8 cellular contexts compared by ENCODE assay signal in the genomic region with DNA sequence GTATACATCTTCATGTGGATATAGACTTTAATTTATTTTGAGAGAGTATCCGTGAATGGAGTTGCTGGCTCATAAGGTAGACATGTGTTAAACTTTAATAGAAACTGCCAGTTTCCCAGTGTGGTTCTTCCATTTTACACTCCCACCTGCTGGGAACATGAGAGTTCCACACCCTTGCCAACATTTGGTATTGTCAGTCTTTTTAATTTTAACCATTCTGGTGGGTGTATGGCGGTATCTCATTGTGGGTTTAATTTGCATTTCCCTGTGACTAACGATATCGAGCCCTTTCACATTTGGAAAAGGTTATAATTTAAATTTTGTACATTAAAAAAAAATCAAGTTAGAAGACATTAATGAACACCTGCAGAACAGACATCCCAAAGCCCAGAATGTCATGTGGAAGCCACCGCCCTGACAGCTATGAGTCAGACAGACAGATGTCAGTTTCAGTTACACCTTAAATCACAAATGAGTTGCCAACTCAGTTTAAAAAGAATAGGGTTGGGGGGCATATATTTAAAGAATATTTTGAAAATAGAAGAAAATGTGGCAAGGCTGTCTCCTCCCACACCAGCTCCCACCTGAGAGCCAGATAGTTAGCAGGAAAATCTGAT. TPM values are rescaled to one million over a fixed set of nuclear protein-coding genes. Genes with fewer than 3 reads are reported as not detected.
DNase-seq lines count a peak whose midpoint lies in the region; ATAC-seq, FAIRE-seq and TF ChIP-seq lines count a peak whose summit lies in the region.

No MANE protein-coding gene starts in this region.

- RAD21 ChIA-PET in GM12878 (lab: Charles Lee; ENCODE audit: unreplicated experiment), result no interaction called here

- H3K27me3 ChIP-seq in GM12878 (replicated peaks in 1 of 2; ENCODE audit: control insufficient read depth in 2 of 2, insufficient read depth in 2 of 2, low read length in 1 of 2) (no peaks in the 10 kb centered on the region), prostate gland (replicated peaks; ENCODE audit: insufficient read depth) (no peaks in the 10 kb centered on the region), smooth muscle cell (ENCODE audit: low read depth) (no peaks in the 10 kb centered on the region)

- SMC1A ChIA-PET in GM12878 (lab: Charles Lee; ENCODE audit: uncharacterized antibody, unreplicated experiment), result interaction anchor here (1.0 to 1.2 kb wide), 4 partner anchors 10 to 146 kb away, joined by 3 read pairs; no protein-coding TSS in a partner anchor

- FAIRE-seq in GM12878 (lab: Jason Lieb, UNC), result peak; percentile 86

- H3K27ac Mint-ChIP-seq in Calu3 (ENCODE audit: unreplicated experiment), result peak overlapping the region; percentile 90

- intact Hi-C loops in Calu3 (cut with micrococcal nuclease; ENCODE audit: unreplicated experiment), result loop anchor here (5.0 kb wide), 1 partner anchor 43 kb away; no protein-coding TSS in a partner anchor
- intact Hi-C loops in GM12878 (cut with micrococcal nuclease; ENCODE audit: unreplicated experiment), result no loop called here
- intact Hi-C loops in prostate gland (cut with DNase I), result loop anchor here (1.0 kb wide), 1 partner anchor 33 kb away; no protein-coding TSS in a partner anchor
- intact Hi-C loops in posterior vena cava (cut with DNase I), result no loop called here

- H3K4me3 Mint-ChIP-seq in Calu3 (ENCODE audit: low read depth, unreplicated experiment), result peak overlapping the region; percentile 76

- peaks cover 7 to 13% of the 10 kb centered on the region in 2 experiments; a peak in 3 of 4 replicates for H3K36me3 ChIP-seq in GM12878 (ENCODE audit: control insufficient read depth in 2 of 2, insufficient read depth in 2 of 2, low read length in 1 of 2)
- H3K36me3 ChIP-seq in prostate gland, result no peaks in the 10 kb centered on the region
- H3K36me3 ChIP-seq in smooth muscle cell (ENCODE audit: low read depth), result no peaks in the 10 kb centered on the region

- H3K4me3 ChIP-seq in GM12878 (peak overlapping the region; percentile 39; the same call in 1 of the 2 replicates), prostate gland (no peak overlapping the region), smooth muscle cell (no peak overlapping the region)

- H3K27me3 Mint-ChIP-seq in Calu3 (ENCODE audit: unreplicated experiment), result no peaks in the 10 kb centered on the region

- H3K79me2 ChIP-seq in GM12878 (ENCODE audit: control insufficient read depth, insufficient read depth, low read length) (peaks cover 83% of the 10 kb centered on the region), smooth muscle cell (ENCODE audit: low read depth) (no peaks in the 10 kb centered on the region)

- DNase-seq in Calu3 (no peak), GM12878 (ENCODE audit: low read depth, low spot score) (no peak), prostate gland (ENCODE audit: low spot score) (no peak), smooth muscle cell (lab: John Stamatoyannopoulos, UW; ENCODE audit: unreplicated experiment) (no peak), posterior vena cava (ENCODE audit: low spot score) (no peak)
- peak; percentile 33 for DNase-seq in stimulated activated CD4-positive, alpha-beta T cell treated with anti-CD3 and anti-CD28 coated beads, Interleukin-4, amount 100 ng/mL, for 24 hours

- H3K9ac ChIP-seq in GM12878 (ENCODE audit: control insufficient read depth, insufficient read depth, low read length), result no peak overlapping the region
- H3K9ac ChIP-seq in smooth muscle cell (ENCODE audit: low read depth), result no peak overlapping the region

- no peaks in the 10 kb centered on the region for H3F3A ChIP-seq in smooth muscle cell (ENCODE audit: low read depth)

- H3K9me3 ChIP-seq in GM12878 (replicated peaks; ENCODE audit: control insufficient read depth, insufficient read depth, low read length), result no peaks in the 10 kb centered on the region; the same call in 1 of the 3 replicates
- H3K9me3 ChIP-seq in prostate gland, result no peaks in the 10 kb centered on the region
- H3K9me3 ChIP-seq in smooth muscle cell (replicated peaks; ENCODE audit: low read depth), result no peaks in the 10 kb centered on the region

- no peak overlapping the region for H2AFZ ChIP-seq in GM12878 (ENCODE audit: control insufficient read depth, low read depth, low read length)
- H2AFZ ChIP-seq in smooth muscle cell (ENCODE audit: low read depth), result no peak overlapping the region

- 8% methylated on average over 5 of the region's 5 CpGs for WGBS in GM12878 (ENCODE audit: insufficient coverage, insufficient replicate concordance, low lambda C conversion rate, missing lambda C conversion rate)
- WGBS in prostate gland, result 86% methylated on average over 5 of the region's 5 CpGs
- 95% methylated on average over 5 of the region's 5 CpGs for WGBS in smooth muscle cell (ENCODE audit: low lambda C conversion rate)

- peaks cover 43% of the 10 kb centered on the region for H3K4me1 Mint-ChIP-seq in Calu3 (ENCODE audit: low read depth, unreplicated experiment)

- POLR2A ChIA-PET in GM12878 (lab: Charles Lee), result interaction anchor here (0.6 to 1.6 kb wide), 5 partner anchors 8 to 181 kb away, joined by 3 to 5 read pairs (median 4); no protein-coding TSS in a partner anchor

- CTCF ChIA-PET in Calu3 (lab: Charles Lee) (interaction anchor here (1.0 kb wide), 1 partner anchor 26 kb away, joined by 3 read pairs; no protein-coding TSS in a partner anchor), GM12878 (lab: Yijun Ruan, JAX) (interaction anchor here (0.6 to 1.3 kb wide), 3 partner anchors 20 to 30 kb away, joined by 3 to 6 read pairs (median 4); no protein-coding TSS in a partner anchor)

- H3K27ac ChIP-seq in GM12878 (ENCODE audit: control insufficient read depth, insufficient read depth) (peak overlapping the region; percentile 84), prostate gland (no peak overlapping the region), smooth muscle cell (ENCODE audit: low read depth) (no peak overlapping the region)

- in situ Hi-C loops in GM12878 (cut with MboI), result no loop called here

- peaks cover 11% of the 10 kb centered on the region for H3K36me3 Mint-ChIP-seq in Calu3 (ENCODE audit: insufficient read depth, unreplicated experiment)

- H3K4me1 ChIP-seq in GM12878 (ENCODE audit: control insufficient read depth, insufficient read depth, low read length), result peaks cover 73% of the 10 kb centered on the region
- no peaks in the 10 kb centered on the region for H3K4me1 ChIP-seq in prostate gland (replicated peaks)
- H3K4me1 ChIP-seq in smooth muscle cell (ENCODE audit: low read depth), result peaks cover 4% of the 10 kb centered on the region

- TF ChIP-seq RAD21 in GM12878 (IDR thresholded peaks at IDR 0.05; ENCODE audit: insufficient read depth, low read depth, low read length), result 0 out of 2 replicates have a peak, but pooled peaks have one; percentile 10

- TF ChIP-seq POLR2A in GM12878 (IDR thresholded peaks at IDR 0.05; ENCODE audit: low read depth, low read length) (no peak), prostate gland (IDR thresholded peaks at IDR 0.05) (no peak)

- H4K20me1 ChIP-seq in GM12878 (ENCODE audit: control insufficient read depth, insufficient read depth) (no peaks in the 10 kb centered on the region), smooth muscle cell (ENCODE audit: low read depth) (no peaks in the 10 kb centered on the region)

- H3K9me3 Mint-ChIP-seq in Calu3 (ENCODE audit: low read depth, unreplicated experiment), result no peaks in the 10 kb centered on the region

- TF ChIP-seq CTCF in Calu3 (IDR thresholded peaks at IDR 0.05; ENCODE audit: unreplicated experiment) (no peak), GM12878 (IDR thresholded peaks at IDR 0.05 in 2 of 3, conservative IDR thresholded peaks at IDR 0.05 in 1 of 3; ENCODE audit: control insufficient read depth in 2 of 3, extremely low read depth in 1 of 3, insufficient read depth in 1 of 3, low read depth in 3 of 3, low read length in 3 of 3) (no peak), prostate gland (IDR thresholded peaks at IDR 0.05) (no peak), smooth muscle cell (IDR thresholded peaks at IDR 0.05; ENCODE audit: borderline replicate concordance, insufficient read depth, poor library complexity, severe bottlenecking) (no peak)

- no TSS peak for BruUV-seq in Calu3 (replicated peaks; lab: Mats Ljungman, UMichigan)
- TSS peak; percentile 11 for BruUV-seq in GM12878 (replicated peaks; lab: Mats Ljungman, UMichigan)

- ATAC-seq in GM19452 (IDR thresholded peaks at IDR 0.05; ENCODE audit: unreplicated experiment) (peak; percentile 80), HG03432 (IDR thresholded peaks at IDR 0.05; ENCODE audit: unreplicated experiment) (peak; percentile 79), GM12878 (peak; percentile 79)

- peak in 1 of 2 experiments; percentile 84; a peak in 2 of 4 replicates for TF ChIP-seq EP300 in GM12878 (IDR thresholded peaks at IDR 0.05; ENCODE audit: borderline replicate concordance in 1 of 2, control insufficient read depth in 1 of 2, low read depth in 2 of 2, low read length in 2 of 2)

- H3K4me2 ChIP-seq in GM12878 (ENCODE audit: control insufficient read depth, insufficient read depth) (peak overlapping the region; percentile 78), smooth muscle cell (no peak overlapping the region)

TF ChIP-seq in GM12878, 131 proteins besides CTCF, POLR2A, EP300 and RAD21 (continues in another document):
- TF ChIP-seq ZNF384 (IDR thresholded peaks at IDR 0.05; ENCODE audit: borderline replicate concordance, low read depth, low read length) (peak; percentile 9; the same call in 1 of the 2 replicates), TCF12 (IDR thresholded peaks at IDR 0.05; ENCODE audit: low read depth, low read length) (peak; percentile 93)

RNA-seq across cellular contexts. Expression of gene ANKRD33B, which starts 36.9 kb away (rescaled TPM):
- total RNA-seq in Calu3 (2022) (2.9 and 3.6 TPM in 2 replicates), GM12878 (2014; rRNA removed) (17.0 and 18.6 TPM in 2 replicates), GM12878 (2014; rRNA removed; fragmentation: Illumina TruSeq; extraction: Trizol) (20.3 and 20.4 TPM in 2 replicates), GM12878 (2021) (58.4 and 61.6 TPM in 2 replicates), prostate gland (1 to 10 TPM; 4.1 to 7.4 TPM), smooth muscle cell (2.2 TPM in 2 replicates), posterior vena cava (1 to 10 TPM; 3.3 to 3.9 TPM)
- 51.1 and 53.7 TPM in 2 replicates for total RNA-seq in GM12878 (2013; cell fraction: nucleolus; rRNA removed)
- polyA plus RNA-seq in GM12878 (2011; ENCODE audit: low read depth), result 12.2 TPM
- polyA plus RNA-seq in GM12878 (2011; rRNA removed) (11.0 and 12.7 TPM in 2 replicates), GM12878 (2014; fragmentation: Illumina TruSeq; extraction: Trizol) (22.7 and 27.0 TPM in 2 replicates), GM12878 (2014; fragmentation: Nextera tagmentation; extraction: Ambion mirVana) (1 to 10 TPM; 5.9 to 6.1 TPM), GM12878 (2014; rRNA removed) (19.6 and 20.7 TPM in 2 replicates), GM12878 (2016; fragmentation: Nextera tagmentation; extraction: Ambion mirVana) (1 to 10 TPM; 4.9 to 9.5 TPM), smooth muscle cell (1.1 and 1.2 TPM in 2 replicates)
- 16.9 and 17.7 TPM in 2 replicates for polyA plus RNA-seq in GM12878 (2011; cell fraction: cytosol; rRNA removed)
- polyA plus RNA-seq in GM12878 (2011; cell fraction: nucleus; rRNA removed), result 24.0 and 29.2 TPM in 2 replicates
- 19.6 TPM in 2 replicates for polyA plus RNA-seq in GM12878 (2012)
- polyA minus RNA-seq in GM12878 (2011; rRNA and poly(A)+ RNA removed), result 42.2 and 53.6 TPM in 2 replicates
- polyA minus RNA-seq in GM12878 (2011; cell fraction: cytosol; rRNA and poly(A)+ RNA removed), result 28.3 and 29.6 TPM in 2 replicates
- 13.7 and 27.7 TPM in 2 replicates for polyA minus RNA-seq in GM12878 (2011; cell fraction: nucleus; rRNA and poly(A)+ RNA removed)

Comparison
In these comparisons a context has a peak if more than half of its experiments do, and no peak if none do; other contexts are left out.
1. intact Hi-C loops: an anchor here in Calu3 (5.0 kb wide) and prostate gland (1.0 kb wide); none called in GM12878 and posterior vena cava.